ENCODE assay signal across 32 cellular contexts in the genomic region with DNA sequence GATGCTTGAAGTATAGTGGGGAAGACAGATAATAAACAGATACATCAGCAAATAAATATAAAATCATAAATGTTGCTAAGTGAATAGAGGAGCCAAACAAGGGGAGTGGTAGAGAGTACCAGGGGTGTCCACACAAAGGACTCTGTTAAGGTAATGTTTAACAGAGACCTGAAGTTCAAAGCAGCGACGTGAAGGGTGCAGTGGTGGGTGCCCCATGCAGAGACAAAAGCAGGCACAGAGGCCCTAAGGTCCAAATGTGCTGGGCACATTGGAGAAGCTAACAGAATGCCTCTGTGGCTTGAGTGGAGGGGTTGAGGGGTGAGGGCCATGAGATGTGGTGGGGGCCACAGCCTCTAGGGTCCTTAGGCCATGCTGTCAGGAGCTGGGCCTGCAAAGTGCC.
"Had no signal": no experiment of that assay in that cellular context is flagged by ENCODE, and none has a peak within 500 bp of the region (broad histone marks: within the 10 kb centered on the region; RNA-seq: fewer than 3 reads in every experiment).

No MANE protein-coding gene starts in this region.

- H3K27ac Mint-ChIP-seq: activated B cell treated with CpG ODN at 0.5 μM for 24 hours; activated CD4-positive, alpha-beta memory T cell treated with anti-CD3 and anti-CD28 coated beads for 36 hours; activated CD4-positive, alpha-beta T cell treated with anti-CD3 and anti-CD28 coated beads, Interleukin-2, amount 10 ng/mL, durations not matched to agents 24 days and 14 days; activated CD8-positive, alpha-beta T cell treated with anti-CD3 and anti-CD28 coated beads for 36 hours; activated naive CD4-positive, alpha-beta T cell treated with anti-CD3 and anti-CD28 coated beads, Interleukin-2, amount 10 ng/mL, durations not matched to agents 7 days and 5 days; activated naive CD4-positive, alpha-beta T cell treated with anti-CD3 and anti-CD28 coated beads, Interleukin-2, amount 50 U/mL, for 24 hours; activated naive CD8-positive, alpha-beta T cell; activated naive CD8-positive, alpha-beta T cell treated with anti-CD3 and anti-CD28 coated beads, Interleukin-2, amount 10 ng/mL, durations not matched to agents 7 days and 5 days; activated naive CD8-positive, alpha-beta T cell treated with anti-CD3 and anti-CD28 coated beads, Interleukin-2, amount 50 U/mL, for 24 hours; activated T-cell treated with anti-CD3 and anti-CD28 coated beads, Interleukin-2, amount 50 U/mL, for 24 hours; activated T-helper 2 cell treated with anti-CD3 and anti-CD28 coated beads, Interferon-gamma antibody, Interleukin-2, Interleukin-4, amounts not matched to agents 10 μg/mL and 5 μg/mL and 100 μg/mL, durations not matched to agents 14 hours and 24 hours and 36 hours; T-cell; T-helper 17 cell; T-helper 2 cell treated with Interferon-gamma antibody and Interleukin-4, amounts not matched to agents 5 μg/mL and 100 μg/mL, for 36 hours had no signal

- H3K27ac ChIP-seq: ascending aorta, cardiac muscle cell, VCaP had no signal

- H3K36me3 Mint-ChIP-seq: activated CD4-positive, alpha-beta memory T cell treated with anti-CD3 and anti-CD28 coated beads for 36 hours; activated naive CD4-positive, alpha-beta T cell treated with anti-CD3 and anti-CD28 coated beads, Interleukin-2, amount 10 ng/mL, durations not matched to agents 7 days and 5 days; activated naive CD8-positive, alpha-beta T cell treated with anti-CD3 and anti-CD28 coated beads, Interleukin-2, amount 10 ng/mL, durations not matched to agents 7 days and 5 days; brain; T-cell had no signal

- H3K4me1 Mint-ChIP-seq: activated B cell treated with CpG ODN at 0.5 μM for 24 hours; activated CD4-positive, alpha-beta T cell treated with anti-CD3 and anti-CD28 coated beads, Interleukin-2, amount 10 ng/mL, durations not matched to agents 24 days and 14 days; activated naive CD4-positive, alpha-beta T cell treated with anti-CD3 and anti-CD28 coated beads, Interleukin-2, amount 10 ng/mL, durations not matched to agents 7 days and 5 days; activated naive CD4-positive, alpha-beta T cell treated with anti-CD3 and anti-CD28 coated beads, Interleukin-2, amount 50 U/mL, for 24 hours; activated naive CD8-positive, alpha-beta T cell treated with anti-CD3 and anti-CD28 coated beads, Interleukin-2, amount 10 ng/mL, durations not matched to agents 7 days and 5 days; activated naive CD8-positive, alpha-beta T cell treated with anti-CD3 and anti-CD28 coated beads, Interleukin-2, amount 50 U/mL, for 24 hours had no signal

- H3K9me3 ChIP-seq: ascending aorta had no signal

- H3K36me3 ChIP-seq: ascending aorta, cardiac muscle cell had no signal

- H3K4me1 ChIP-seq: ascending aorta had no signal

- H3K9me3 Mint-ChIP-seq: activated CD4-positive, alpha-beta memory T cell treated with anti-CD3 and anti-CD28 coated beads for 36 hours; activated CD4-positive, alpha-beta T cell treated with anti-CD3 and anti-CD28 coated beads, Interleukin-2, amount 10 ng/mL, durations not matched to agents 24 days and 14 days; activated naive CD4-positive, alpha-beta T cell treated with anti-CD3 and anti-CD28 coated beads, Interleukin-2, amount 10 ng/mL, durations not matched to agents 7 days and 5 days; activated naive CD4-positive, alpha-beta T cell treated with anti-CD3 and anti-CD28 coated beads, Interleukin-2, amount 50 U/mL, for 24 hours; activated naive CD8-positive, alpha-beta T cell treated with anti-CD3 and anti-CD28 coated beads, Interleukin-2, amount 10 ng/mL, durations not matched to agents 7 days and 5 days; activated naive CD8-positive, alpha-beta T cell treated with anti-CD3 and anti-CD28 coated beads, Interleukin-2, amount 50 U/mL, for 24 hours; activated T-cell treated with anti-CD3 and anti-CD28 coated beads, Interleukin-2, amount 50 U/mL, for 24 hours; activated T-helper 2 cell treated with anti-CD3 and anti-CD28 coated beads, Interferon-gamma antibody, Interleukin-2, Interleukin-4, amounts not matched to agents 10 μg/mL and 5 μg/mL and 100 μg/mL, durations not matched to agents 14 hours and 24 hours and 36 hours; brain; central memory CD8-positive, alpha-beta T cell; T-cell; T-helper 2 cell treated with Interferon-gamma antibody and Interleukin-4, amounts not matched to agents 5 μg/mL and 100 μg/mL, for 36 hours had no signal

- H3K4me3 Mint-ChIP-seq: activated B cell treated with CpG ODN at 0.5 μM for 24 hours; activated CD4-positive, alpha-beta memory T cell treated with anti-CD3 and anti-CD28 coated beads for 36 hours; activated CD4-positive, alpha-beta T cell treated with anti-CD3 and anti-CD28 coated beads, Interleukin-2, amount 10 ng/mL, durations not matched to agents 24 days and 14 days; activated CD8-positive, alpha-beta T cell treated with anti-CD3 and anti-CD28 coated beads for 36 hours; activated naive CD4-positive, alpha-beta T cell treated with anti-CD3 and anti-CD28 coated beads, Interleukin-2, amount 10 ng/mL, durations not matched to agents 7 days and 5 days; activated naive CD4-positive, alpha-beta T cell treated with anti-CD3 and anti-CD28 coated beads, Interleukin-2, amount 50 U/mL, for 24 hours; activated naive CD8-positive, alpha-beta T cell; activated naive CD8-positive, alpha-beta T cell treated with anti-CD3 and anti-CD28 coated beads, Interleukin-2, amount 10 ng/mL, durations not matched to agents 7 days and 5 days; activated naive CD8-positive, alpha-beta T cell treated with anti-CD3 and anti-CD28 coated beads, Interleukin-2, amount 50 U/mL, for 24 hours; activated T-cell treated with anti-CD3 and anti-CD28 coated beads, Interleukin-2, amount 50 U/mL, for 24 hours; brain; central memory CD8-positive, alpha-beta T cell; T-cell; T-helper 17 cell; T-helper 2 cell treated with Interferon-gamma antibody and Interleukin-4, amounts not matched to agents 5 μg/mL and 100 μg/mL, for 36 hours had no signal

- H3K4me3 ChIP-seq: ascending aorta, cardiac muscle cell had no signal

- DNase-seq: activated B cell treated with CpG ODN at 0.5 μM for 24 hours; activated CD4-positive, alpha-beta memory T cell treated with anti-CD3 and anti-CD28 coated beads for 36 hours; activated CD4-positive, alpha-beta T cell treated with anti-CD3 and anti-CD28 coated beads for 4 hours; activated CD4-positive, alpha-beta T cell treated with anti-CD3 and anti-CD28 coated beads, Interleukin-2, amount 10 ng/mL, durations not matched to agents 24 days and 14 days; activated CD4-positive, alpha-beta T cell treated with anti-CD3 and anti-CD28 coated beads, Interleukin-2, amount 50 U/mL, for 1 hour; activated CD4-positive, alpha-beta T cell treated with anti-CD3 and anti-CD28 coated beads, Interleukin-2, amount 50 U/mL, for 4 hours; activated CD4-positive, CD25-positive, alpha-beta regulatory T cell treated with anti-CD3 and anti-CD28 coated beads, Interleukin-2, amount 50 U/mL, for 72 hours; activated CD8-positive, alpha-beta memory T cell treated with anti-CD3 and anti-CD28 coated beads, Interleukin-2, amount 50 U/mL, for 48 hours; activated CD8-positive, alpha-beta T cell treated with anti-CD3 and anti-CD28 coated beads for 36 hours; activated effector memory CD4-positive, alpha-beta T cell treated with Interleukin-2 at 50 U/mL for 16 hours; activated gamma-delta T cell; activated naive CD4-positive, alpha-beta T cell treated with anti-CD3 and anti-CD28 coated beads, Interleukin-2, amount 10 ng/mL, durations not matched to agents 7 days and 5 days; activated naive CD4-positive, alpha-beta T cell treated with Interleukin-2 at 50 U/mL for 16 hours; activated naive CD8-positive, alpha-beta T cell treated with anti-CD3 and anti-CD28 coated beads, Interleukin-2, amount 10 ng/mL, durations not matched to agents 7 days and 5 days; activated naive CD8-positive, alpha-beta T cell treated with anti-CD3 and anti-CD28 coated beads, Interleukin-2, amount 50 U/mL, for 24 hours; activated T-cell treated with anti-CD3 and anti-CD28 coated beads, Interleukin-2, amount 50 U/mL, for 24 hours; activated T-cell treated with anti-CD3 and anti-CD28 coated beads, Interleukin-2, amount 50 U/mL, for 48 hours; amygdala; anterior cingulate cortex; caudate nucleus; T-cell; T-helper 17 cell; T-helper 9 cell had no signal

- ATAC-seq: activated CD8-positive, alpha-beta T cell treated with anti-CD3 and anti-CD28 coated beads for 36 hours; activated naive CD8-positive, alpha-beta T cell treated with anti-CD3 and anti-CD28 coated beads, Interleukin-2, amount 50 U/mL, for 24 hours; T-cell; T-helper 17 cell had no signal

- H3K27me3 Mint-ChIP-seq: activated B cell treated with CpG ODN at 0.5 μM for 24 hours; activated CD4-positive, alpha-beta memory T cell treated with anti-CD3 and anti-CD28 coated beads for 36 hours; activated CD8-positive, alpha-beta T cell treated with anti-CD3 and anti-CD28 coated beads for 36 hours; activated naive CD4-positive, alpha-beta T cell treated with anti-CD3 and anti-CD28 coated beads, Interleukin-2, amount 10 ng/mL, durations not matched to agents 7 days and 5 days; activated naive CD4-positive, alpha-beta T cell treated with anti-CD3 and anti-CD28 coated beads, Interleukin-2, amount 50 U/mL, for 24 hours; activated naive CD8-positive, alpha-beta T cell; activated naive CD8-positive, alpha-beta T cell treated with anti-CD3 and anti-CD28 coated beads, Interleukin-2, amount 10 ng/mL, durations not matched to agents 7 days and 5 days; activated naive CD8-positive, alpha-beta T cell treated with anti-CD3 and anti-CD28 coated beads, Interleukin-2, amount 50 U/mL, for 24 hours; activated T-cell treated with anti-CD3 and anti-CD28 coated beads, Interleukin-2, amount 50 U/mL, for 24 hours; brain; central memory CD8-positive, alpha-beta T cell; T-cell had no signal

- H3K27me3 ChIP-seq: ascending aorta, cardiac muscle cell had no signal
